14 cellular contexts compared by ENCODE assay signal in genomic region chr6:3088446-3088845, GRCh38. TPM values are rescaled to one million over a fixed set of nuclear protein-coding genes. Genes with fewer than 3 reads are reported as not detected.
A peak's percentile ranks its signal among the peaks of the same experiment; 100 is the strongest.
DNase-seq lines count a peak whose midpoint lies in the region; ATAC-seq, FAIRE-seq and TF ChIP-seq lines count a peak whose summit lies in the region.
"Had no signal": no experiment of that assay in that cellular context is flagged by ENCODE, and none has a peak within 500 bp of the region (broad histone marks: within the 10 kb centered on the region; RNA-seq: fewer than 3 reads in every experiment).

No MANE protein-coding gene starts in this region.

- no peaks in the 10 kb centered on the region for H3K9me3 ChIP-seq in GM23248 (ENCODE audit: low read depth)
- no peaks in the 10 kb centered on the region for H3K9me3 ChIP-seq in T-helper 17 cell (ENCODE audit: control insufficient read depth, low read length, poor library complexity, severe bottlenecking)
- H3K9me3 ChIP-seq in sigmoid colon: no peaks in the 10 kb centered on the region
- H3K9me3 ChIP-seq: SJSA1, thyroid gland had no signal

- H2AFZ ChIP-seq in GM23248: peak overlapping the region; percentile 17; the same call in 1 of the 2 replicates

- no peak for TF ChIP-seq EP300 in sigmoid colon (IDR thresholded peaks at IDR 0.05)

- in situ Hi-C loops in GM23248 (cut with MboI): no loop called here

- no peaks in the 10 kb centered on the region for H3K9me2 ChIP-seq in GM23248 (ENCODE audit: insufficient read depth)

- DNase-seq in GM23248 (peak; percentile 72), T-helper 17 cell (no peak), fibroblast of villous mesenchyme (ENCODE audit: low read depth) (peak; percentile 59), sigmoid colon (no peak), hypothalamus (lab: John Stamatoyannopoulos, UW) (no peak), urothelium cell line (ENCODE audit: low spot score) (no peak), Calu3 (no peak)
- DNase-seq: activated CD4-positive, alpha-beta T cell treated with anti-CD3 and anti-CD28 coated beads, Interleukin-2, amount 10 ng/mL, durations not matched to agents 7 days and 5 days; KG1; NCI-H510A; stimulated activated CD4-positive, alpha-beta T cell treated with anti-CD3 and anti-CD28 coated beads, Interleukin-4, amount 100 ng/mL, for 1 hour; thyroid gland had no signal

- peak overlapping the region; percentile 51 for H3K4me2 ChIP-seq in GM23248 (ENCODE audit: unreplicated experiment)

- H3K4me3 Mint-ChIP-seq in T-helper 17 cell: no peak overlapping the region
- H3K4me3 Mint-ChIP-seq in Calu3 (ENCODE audit: low read depth, unreplicated experiment): no peak overlapping the region
- H3K4me3 Mint-ChIP-seq: activated CD4-positive, alpha-beta T cell treated with anti-CD3 and anti-CD28 coated beads, Interleukin-2, amount 10 ng/mL, durations not matched to agents 7 days and 5 days had no signal

- peak overlapping the region; percentile 40; the same call in 1 of the 2 replicates for H3K9ac ChIP-seq in GM23248

- TF ChIP-seq CTCF in fibroblast of villous mesenchyme (IDR thresholded peaks at IDR 0.05; ENCODE audit: insufficient read depth, low read depth, low read length): no peak
- TF ChIP-seq CTCF in sigmoid colon (IDR thresholded peaks at IDR 0.05): no peak
- TF ChIP-seq CTCF in Calu3 (IDR thresholded peaks at IDR 0.05; ENCODE audit: unreplicated experiment): no peak

- peaks cover 43% of the 10 kb centered on the region for H3F3A ChIP-seq in GM23248 (ENCODE audit: insufficient read depth)

- H3K36me3 ChIP-seq in GM23248 (ENCODE audit: low read depth) (peaks cover 19% of the 10 kb centered on the region), sigmoid colon (peaks cover 0 to 62% (median 29%) of the 10 kb centered on the region in 4 donors)

- ATAC-seq in T-helper 17 cell (peak; percentile 45), GM18517 (IDR thresholded peaks at IDR 0.05; ENCODE audit: unreplicated experiment) (no peak)

- TF ChIP-seq POLR2A in sigmoid colon (IDR thresholded peaks at IDR 0.05): no peak

- H3K36me3 Mint-ChIP-seq in T-helper 17 cell (ENCODE audit: low read depth): peaks cover 14% of the 10 kb centered on the region
- H3K36me3 Mint-ChIP-seq in Calu3 (ENCODE audit: insufficient read depth, unreplicated experiment): peaks cover 6% of the 10 kb centered on the region

- peak overlapping the region; percentile 74 for H3K27ac ChIP-seq in GM23248
- H3K27ac ChIP-seq in sigmoid colon: peak overlapping the region in 3 of 4 donors; percentile 41 to 49 (median 48)
- H3K27ac ChIP-seq: SJSA1, thyroid gland had no signal

- CTCF ChIA-PET in Calu3 (lab: Charles Lee): no interaction called here

- H3K27me3 Mint-ChIP-seq in T-helper 17 cell (no peaks in the 10 kb centered on the region), Calu3 (ENCODE audit: unreplicated experiment) (no peaks in the 10 kb centered on the region)
- H3K27me3 Mint-ChIP-seq: activated CD4-positive, alpha-beta T cell treated with anti-CD3 and anti-CD28 coated beads, Interleukin-2, amount 10 ng/mL, durations not matched to agents 7 days and 5 days had no signal

- H3K4me1 ChIP-seq in GM23248 (ENCODE audit: insufficient read depth): peaks cover 23% of the 10 kb centered on the region
- no peaks in the 10 kb centered on the region for H3K4me1 ChIP-seq in sigmoid colon
- H3K4me1 ChIP-seq: SJSA1, thyroid gland had no signal

- no peak for FAIRE-seq in urothelium cell line (lab: Jason Lieb, UNC)

- H3K27me3 ChIP-seq in GM23248 (replicated peaks; ENCODE audit: insufficient read depth) (no peaks in the 10 kb centered on the region), sigmoid colon (no peaks in the 10 kb centered on the region)
- H3K27me3 ChIP-seq: SJSA1, thyroid gland had no signal

- H3K27ac Mint-ChIP-seq in T-helper 17 cell: peak overlapping the region; percentile 86
- no peak overlapping the region for H3K27ac Mint-ChIP-seq in Calu3 (ENCODE audit: unreplicated experiment)
- H3K27ac Mint-ChIP-seq: activated CD4-positive, alpha-beta T cell treated with anti-CD3 and anti-CD28 coated beads, Interleukin-2, amount 10 ng/mL, durations not matched to agents 7 days and 5 days had no signal

- H3K79me2 ChIP-seq in GM23248 (ENCODE audit: insufficient read depth): peaks cover 18% of the 10 kb centered on the region

- peaks cover 16% of the 10 kb centered on the region for H3K4me1 Mint-ChIP-seq in T-helper 17 cell
- H3K4me1 Mint-ChIP-seq in Calu3 (ENCODE audit: low read depth, unreplicated experiment): no peaks in the 10 kb centered on the region

- H3K9me3 Mint-ChIP-seq in Calu3 (ENCODE audit: low read depth, unreplicated experiment): no peaks in the 10 kb centered on the region

- 37 to 51% methylated on average over 4 of the region's 4 CpGs for WGBS in GM23248 (ENCODE audit: low coverage in 1 of 2, low lambda C conversion rate in 2 of 2, missing lambda C conversion rate in 2 of 2), 2 experiments
- 82 to 91% methylated on average over 4 of the region's 4 CpGs for WGBS in sigmoid colon, 2 donors

- H3K4me3 ChIP-seq in GM23248 (no peak overlapping the region), fibroblast of villous mesenchyme (ENCODE audit: low read depth, low read length) (no peak overlapping the region), sigmoid colon (no peak overlapping the region)
- H3K4me3 ChIP-seq: SJSA1, thyroid gland had no signal

- no peaks in the 10 kb centered on the region for H4K20me1 ChIP-seq in GM23248 (ENCODE audit: insufficient read depth)

- intact Hi-C loops in sigmoid colon (cut with DNase I): no loop called here
- intact Hi-C loops in Calu3 (cut with micrococcal nuclease; ENCODE audit: unreplicated experiment): no loop called here

- BruUV-seq in Calu3 (replicated peaks; lab: Mats Ljungman, UMichigan): no TSS peak

RNA-seq across cellular contexts. Expression of gene RIPK1, which starts 20.2 kb away (rescaled TPM):
- 23.3 and 26.2 TPM in 2 replicates for total RNA-seq in GM23248 (2014; rRNA removed; shearing (Covaris generic))
- 15.3 and 16.1 TPM in 2 replicates for polyA plus RNA-seq in GM23248 (2016; fragmentation: Nextera tagmentation; extraction: Ambion mirVana)
- total RNA-seq in T-helper 17 cell: 10 to 100 TPM; 24.3 to 27.2 TPM
- 25.4 and 28.5 TPM in 2 replicates for total RNA-seq in fibroblast of villous mesenchyme
- total RNA-seq in sigmoid colon: 10 to 100 TPM; 19.7 to 27.3 (median 22.7) TPM
- 10 to 100 TPM; 20.4 to 23.8 (median 20.7) TPM for polyA plus RNA-seq in sigmoid colon
- 11.5 and 11.6 TPM in 2 replicates for total RNA-seq in Calu3 (2022)

RNA-seq across cellular contexts. Expression of gene BPHL, which starts 30.1 kb away (rescaled TPM):
- total RNA-seq in GM23248 (2014; rRNA removed; shearing (Covaris generic)): 8.0 and 8.5 TPM in 2 replicates
- polyA plus RNA-seq in GM23248 (2016; fragmentation: Nextera tagmentation; extraction: Ambion mirVana): 20.2 and 21.0 TPM in 2 replicates
- 1 to 10 TPM; 7.7 to 9.6 TPM for total RNA-seq in T-helper 17 cell
- total RNA-seq in fibroblast of villous mesenchyme: 16.1 and 17.3 TPM in 2 replicates
- 10 to 100 TPM in 2 of 4 donors, 1 to 10 TPM in 2; 8.6 to 11.1 (median 10.5) TPM for total RNA-seq in sigmoid colon
- 10 to 100 TPM; 10.1 to 28.9 (median 20.4) TPM for polyA plus RNA-seq in sigmoid colon
- total RNA-seq in Calu3 (2022): 15.1 and 18.4 TPM in 2 replicates

Comparison
In these comparisons a context has a peak if more than half of its experiments do, and no peak if none do; other contexts are left out.
1. DNase-seq: peak in GM23248 (single experiment) and fibroblast of villous mesenchyme (single experiment); none in T-helper 17 cell (0 of 3), sigmoid colon (single experiment), hypothalamus (0 of 51), urothelium cell line (single experiment) and Calu3 (single experiment).